Comparison of ENCODE assay signal across 8 cellular contexts in genomic region chr5:95554647-95555548, GRCh38. TPM values are rescaled to one million over a fixed set of nuclear protein-coding genes. Genes with fewer than 3 reads are reported as not detected.
DNase-seq lines count a peak whose midpoint lies in the region; ATAC-seq and TF ChIP-seq lines count a peak whose summit lies in the region.

A gene with protein sequence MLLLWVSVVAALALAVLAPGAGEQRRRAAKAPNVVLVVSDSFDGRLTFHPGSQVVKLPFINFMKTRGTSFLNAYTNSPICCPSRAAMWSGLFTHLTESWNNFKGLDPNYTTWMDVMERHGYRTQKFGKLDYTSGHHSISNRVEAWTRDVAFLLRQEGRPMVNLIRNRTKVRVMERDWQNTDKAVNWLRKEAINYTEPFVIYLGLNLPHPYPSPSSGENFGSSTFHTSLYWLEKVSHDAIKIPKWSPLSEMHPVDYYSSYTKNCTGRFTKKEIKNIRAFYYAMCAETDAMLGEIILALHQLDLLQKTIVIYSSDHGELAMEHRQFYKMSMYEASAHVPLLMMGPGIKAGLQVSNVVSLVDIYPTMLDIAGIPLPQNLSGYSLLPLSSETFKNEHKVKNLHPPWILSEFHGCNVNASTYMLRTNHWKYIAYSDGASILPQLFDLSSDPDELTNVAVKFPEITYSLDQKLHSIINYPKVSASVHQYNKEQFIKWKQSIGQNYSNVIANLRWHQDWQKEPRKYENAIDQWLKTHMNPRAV (plus strand): TSS chr5:95555101. CDS start chr5:95555279, 178 bp downstream.
Gene SKIC3 (minus strand): TSS chr5:95554977. CDS start chr5:95547150, 7,827 bp downstream.

- peak; percentile 90 for ATAC-seq in GM21515 (IDR thresholded peaks at IDR 0.05; ENCODE audit: unreplicated experiment)

- H3F3A ChIP-seq in OCI-LY1 (ENCODE audit: insufficient read depth, low read length), result no peaks in the 10 kb centered on the region

- H3K27ac ChIP-seq in OCI-LY1 (ENCODE audit: low read depth, low read length, poor library complexity, severe bottlenecking), result peak within 1 kb of the TSS; percentile 65

- peak within 1 kb of the TSS; percentile 92 for H3K4me2 ChIP-seq in OCI-LY1 (ENCODE audit: low read length)

- H3K4me3 ChIP-seq in OCI-LY1 (ENCODE audit: low read depth, low read length, poor library complexity, severe bottlenecking) (peak within 1 kb of the TSS; percentile 86), epithelial cell of esophagus (ENCODE audit: low read length) (peak within 1 kb of the TSS; percentile 96), mononuclear cell (ENCODE audit: low read length) (peak within 1 kb of the TSS; percentile 77)

- peaks cover 32% of the 10 kb centered on the region for H3K79me2 ChIP-seq in OCI-LY1 (ENCODE audit: insufficient read depth, low read length)

- H3K9ac ChIP-seq in OCI-LY1 (ENCODE audit: low read length), result peak within 1 kb of the TSS; percentile 85

- peak; percentile 99 for DNase-seq in DMS 273 (lab: John Stamatoyannopoulos, UW; ENCODE audit: unreplicated experiment)
- DNase-seq in HuH-7 (ENCODE audit: low spot score), result peak; percentile 85
- DNase-seq in activated T-cell treated with anti-CD3 and anti-CD28 coated beads for 24 hours (ENCODE audit: low read depth), result peak; percentile 89
- peak; percentile 99 for DNase-seq in epithelial cell of esophagus (ENCODE audit: low read depth)
- peak; percentile 71 to 85 for DNase-seq in stimulated activated CD8-positive, alpha-beta memory T cell treated with anti-CD3 and anti-CD28 coated beads, Interleukin-4, amount 100 ng/mL, for 1 hour (ENCODE audit: low read depth in 2 of 2, low spot score in 1 of 2)

- H4K20me1 ChIP-seq in OCI-LY1 (ENCODE audit: insufficient read depth, low read length), result no peaks in the 10 kb centered on the region

- peaks cover 21% of the 10 kb centered on the region for H3K4me1 ChIP-seq in OCI-LY1 (ENCODE audit: insufficient read depth, low read length, severe bottlenecking)
- H3K4me1 ChIP-seq in mononuclear cell (ENCODE audit: insufficient read depth, low read length), result peaks cover 21% of the 10 kb centered on the region

- no peaks in the 10 kb centered on the region for H3K27me3 ChIP-seq in OCI-LY1 (ENCODE audit: insufficient read depth, low read length)
- no peaks in the 10 kb centered on the region for H3K27me3 ChIP-seq in mononuclear cell (ENCODE audit: insufficient read depth, low read length)

- peaks cover 13% of the 10 kb centered on the region; the same call in 1 of the 2 replicates for H3K36me3 ChIP-seq in OCI-LY1 (ENCODE audit: insufficient read depth, low read length)

- H2AFZ ChIP-seq in OCI-LY1 (ENCODE audit: low read length), result peak within 1 kb of the TSS; percentile 53; the same call in 1 of the 2 replicates

- H3K9me3 ChIP-seq in OCI-LY1 (ENCODE audit: low read length), result no peaks in the 10 kb centered on the region
- no peaks in the 10 kb centered on the region for H3K9me3 ChIP-seq in mononuclear cell (ENCODE audit: low read depth, low read length)

- peak; percentile 21; the same call in 1 of the 2 replicates for TF ChIP-seq CTCF in OCI-LY1 (IDR thresholded peaks at IDR 0.05; ENCODE audit: low read length)
- peak; percentile 44 for TF ChIP-seq CTCF in epithelial cell of esophagus (IDR thresholded peaks at IDR 0.05; ENCODE audit: insufficient read depth, low read depth, low read length, missing control alignments)

- H3K9me2 ChIP-seq in OCI-LY1 (ENCODE audit: low read depth, low read length), result no peaks in the 10 kb centered on the region

RNA-seq across cellular contexts. Expression of the first gene that starts in this region (rescaled TPM):
- total RNA-seq in mononuclear cell, result 2.6 TPM

RNA-seq across cellular contexts. Expression of gene SKIC3, which starts in this region (rescaled TPM):
- total RNA-seq in mononuclear cell, result 65.0 TPM

Comparison
In these comparisons a context has a peak if more than half of its experiments do, and no peak if none do; other contexts are left out.
1. Peak in every context shown above with its lines: DNase-seq, ATAC-seq, H3K4me3 ChIP-seq and H3K27ac ChIP-seq.